ENCODE assay signal across 8 cellular contexts in genomic region chr5:136058031-136058971, GRCh38. TPM values are rescaled to one million over a fixed set of nuclear protein-coding genes. Genes with fewer than 3 reads are reported as not detected.
DNase-seq lines count a peak whose midpoint lies in the region; ATAC-seq and TF ChIP-seq lines count a peak whose summit lies in the region.

No MANE protein-coding gene starts in this region.

- ATAC-seq in HG02938 (IDR thresholded peaks at IDR 0.05; ENCODE audit: unreplicated experiment): no peak

- TF ChIP-seq CTCF in Caco-2 (IDR thresholded peaks at IDR 0.05; ENCODE audit: insufficient read depth in 1 of 2, low read depth in 1 of 2, low read length in 1 of 2, severe bottlenecking in 1 of 2, unreplicated experiment in 1 of 2) (peak; percentile 33 to 48), epithelial cell of proximal tubule (conservative IDR thresholded peaks at IDR 0.05; ENCODE audit: low read depth, low read length) (peak; percentile 60), nephron progenitor cell (IDR thresholded peaks at IDR 0.05) (peak; percentile 27)

- CTCF ChIA-PET in Caco-2 (lab: Charles Lee): interaction anchor here (1.3 to 1.5 kb wide), 6 partner anchors 9 to 163 kb away, joined by 3 to 7 read pairs (median 4); partner anchors contain the start of genes IL9 and TGFBI
- CTCF ChIA-PET in CD4-positive, alpha-beta memory T cell (lab: Charles Lee; ENCODE audit: partially characterized antibody): interaction anchor here (0.7 to 1.3 kb wide), 2 partner anchors 21 to 112 kb away, joined by 3 to 5 read pairs; no protein-coding TSS in a partner anchor

- H3K36me3 Mint-ChIP-seq in Caco-2 (ENCODE audit: insufficient read depth, unreplicated experiment): peaks cover 33% of the 10 kb centered on the region
- H3K36me3 Mint-ChIP-seq in nephron progenitor cell (ENCODE audit: low read depth): peaks cover 4% of the 10 kb centered on the region
- H3K36me3 Mint-ChIP-seq in CD4-positive, alpha-beta memory T cell: no peaks in the 10 kb centered on the region

- H3K27me3 Mint-ChIP-seq in Caco-2 (ENCODE audit: insufficient read depth, unreplicated experiment) (no peaks in the 10 kb centered on the region), nephron progenitor cell (ENCODE audit: low read depth, poor library complexity) (peaks cover 10% of the 10 kb centered on the region)
- H3K27me3 Mint-ChIP-seq in CD4-positive, alpha-beta memory T cell: no peaks in the 10 kb centered on the region

- H3K27ac Mint-ChIP-seq in Caco-2 (ENCODE audit: unreplicated experiment): peak overlapping the region; percentile 60
- peak overlapping the region; percentile 83 for H3K27ac Mint-ChIP-seq in nephron progenitor cell
- H3K27ac Mint-ChIP-seq in CD4-positive, alpha-beta memory T cell: peak overlapping the region in 1 of 7 donors; percentile 74

- H3K9me3 Mint-ChIP-seq in Caco-2 (ENCODE audit: unreplicated experiment): no peaks in the 10 kb centered on the region
- H3K9me3 Mint-ChIP-seq in nephron progenitor cell: no peaks in the 10 kb centered on the region
- H3K9me3 Mint-ChIP-seq in CD4-positive, alpha-beta memory T cell: no peaks in the 10 kb centered on the region

- H3K4me1 Mint-ChIP-seq in Caco-2 (ENCODE audit: low read depth, unreplicated experiment) (peaks cover 54% of the 10 kb centered on the region), nephron progenitor cell (peaks cover 55% of the 10 kb centered on the region)
- H3K4me1 Mint-ChIP-seq in CD4-positive, alpha-beta memory T cell: peaks cover 0 to 4% (median 2%) of the 10 kb centered on the region in 4 donors

- DNase-seq in Caco-2 (peak; percentile 85 to 87), NCI-H69 (lab: John Stamatoyannopoulos, UW) (peak; percentile 50), epithelial cell of proximal tubule (ENCODE audit: low read depth) (no peak), nephron progenitor cell (no peak), RPMI8226 (no peak), NCI-H146 (lab: John Stamatoyannopoulos, UW) (no peak)
- no peak for DNase-seq in CD4-positive, alpha-beta memory T cell

- no peaks in the 10 kb centered on the region for H3K27me3 ChIP-seq in Caco-2 (replicated peaks; ENCODE audit: control insufficient read depth, insufficient read depth, low read length)
- H3K27me3 ChIP-seq in CD4-positive, alpha-beta memory T cell (ENCODE audit: insufficient read depth, low read length): no peaks in the 10 kb centered on the region

- H3K4me3 Mint-ChIP-seq in Caco-2 (ENCODE audit: unreplicated experiment): peak overlapping the region; percentile 53
- H3K4me3 Mint-ChIP-seq in nephron progenitor cell: no peak overlapping the region
- H3K4me3 Mint-ChIP-seq in CD4-positive, alpha-beta memory T cell: no peak overlapping the region

- H3K36me3 ChIP-seq in Caco-2 (ENCODE audit: control insufficient read depth, insufficient read depth, low read length): no peaks in the 10 kb centered on the region
- no peaks in the 10 kb centered on the region for H3K36me3 ChIP-seq in CD4-positive, alpha-beta memory T cell (ENCODE audit: insufficient read depth, low read length)

- peaks cover 57% of the 10 kb centered on the region for H3K4me1 ChIP-seq in Caco-2
- no peaks in the 10 kb centered on the region for H3K4me1 ChIP-seq in CD4-positive, alpha-beta memory T cell (ENCODE audit: insufficient read depth, low read length)

- TSS peak; percentile 22 for BruUV-seq in Caco-2 (replicated peaks; lab: Mats Ljungman, UMichigan)

- H3K4me3 ChIP-seq in Caco-2 (ENCODE audit: low read depth, low read length) (no peak overlapping the region), epithelial cell of proximal tubule (ENCODE audit: low read depth, low read length) (no peak overlapping the region)
- H3K4me3 ChIP-seq in CD4-positive, alpha-beta memory T cell (ENCODE audit: low read length in 2 of 2): no peak overlapping the region

- POLR2A ChIA-PET in Caco-2 (lab: Charles Lee): no interaction called here
- POLR2A ChIA-PET in CD4-positive, alpha-beta memory T cell (lab: Charles Lee; ENCODE audit: partially characterized antibody): no interaction called here

- intact Hi-C loops in Caco-2 (cut with micrococcal nuclease; ENCODE audit: unreplicated experiment): loop anchor here (1.0 to 5.0 kb wide), 6 partner anchors 30 to 171 kb away; partner anchors contain the start of gene TGFBI
- intact Hi-C loops in CD4-positive, alpha-beta memory T cell (cut with micrococcal nuclease): no loop called here

- H3K27ac ChIP-seq in CD4-positive, alpha-beta memory T cell (ENCODE audit: low read depth, low read length): no peak overlapping the region

- no peaks in the 10 kb centered on the region for H3K9me3 ChIP-seq in Caco-2
- H3K9me3 ChIP-seq in CD4-positive, alpha-beta memory T cell (ENCODE audit: control insufficient read depth in 1 of 2, low read length in 2 of 2): no peaks in the 10 kb centered on the region

RNA-seq across cellular contexts. Expression of gene TGFBI, which starts 29.5 kb away (rescaled TPM):
- 131 and 142 TPM in 2 replicates for total RNA-seq in Caco-2 (2022)
- 336 and 371 TPM in 2 replicates for total RNA-seq in epithelial cell of proximal tubule
- total RNA-seq in CD4-positive, alpha-beta memory T cell: 10 to 100 TPM; 12.7 to 13.2 TPM
- 1 to 10 TPM; 3.7 to 7.3 TPM for polyA plus RNA-seq in CD4-positive, alpha-beta memory T cell

Comparison
In these comparisons a context has a peak if more than half of its experiments do, and no peak if none do; other contexts are left out.
1. DNase-seq: peak in Caco-2 (2 of 2) and NCI-H69 (single experiment); none in epithelial cell of proximal tubule (single experiment), nephron progenitor cell (single experiment), RPMI8226 (single experiment), NCI-H146 (single experiment) and CD4-positive, alpha-beta memory T cell (0 of 5).
2. Peak in every context shown above with its lines, with median percentiles within 50 percentile points of each other: CTCF ChIP-seq.